Comparison of ENCODE assay signal across 13 cellular contexts in the genomic region with DNA sequence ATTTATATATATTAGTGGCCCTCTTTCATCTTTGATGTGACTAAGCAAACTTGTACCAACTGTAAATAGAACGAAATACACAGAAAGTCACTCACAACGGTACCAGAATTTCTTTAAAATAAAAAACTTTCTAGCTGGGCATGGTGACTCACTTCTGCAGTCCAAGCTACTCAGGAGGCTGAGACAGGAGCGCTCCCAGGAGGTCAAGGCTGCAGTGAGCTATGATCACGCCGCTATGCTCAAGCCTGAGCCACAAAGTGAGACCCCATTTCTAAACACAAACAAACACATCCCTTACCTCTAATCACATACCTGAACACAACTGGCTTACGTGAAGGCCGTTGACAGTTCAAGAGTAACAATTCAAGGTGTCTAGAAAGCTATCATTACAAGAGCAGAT. TPM values are rescaled to one million over a fixed set of nuclear protein-coding genes. Genes with fewer than 3 reads are reported as not detected.
A peak's percentile ranks its signal among the peaks of the same experiment; 100 is the strongest.
DNase-seq lines count a peak whose midpoint lies in the region; ATAC-seq, FAIRE-seq and TF ChIP-seq lines count a peak whose summit lies in the region.
"Had no signal": no experiment of that assay in that cellular context is flagged by ENCODE, and none has a peak within 500 bp of the region (broad histone marks: within the 10 kb centered on the region; RNA-seq: fewer than 3 reads in every experiment).

No MANE protein-coding gene starts in this region.

- H2AFZ ChIP-seq in astrocyte (ENCODE audit: low read depth, low read length), result no peak overlapping the region

- peaks cover 0 to 2% (median 0%) of the 10 kb centered on the region in 3 donors for H3K27me3 Mint-ChIP-seq in CD14-positive monocyte (ENCODE audit: low read depth in 3 of 3)
- no peaks in the 10 kb centered on the region for H3K27me3 Mint-ChIP-seq in astrocyte (ENCODE audit: low read depth, unreplicated experiment)
- H3K27me3 Mint-ChIP-seq in neural crest cell (ENCODE audit: low read depth), result no peaks in the 10 kb centered on the region
- H3K27me3 Mint-ChIP-seq: progenitor cell of endocrine pancreas had no signal

- DNase-seq in CD14-positive monocyte (ENCODE audit: low spot score), result no peak
- peak; percentile 32 for DNase-seq in NB4 (ENCODE audit: low read depth)
- peak; percentile 41 for DNase-seq in astrocyte (ENCODE audit: low read depth)
- no peak for DNase-seq in neural crest cell (ENCODE audit: low read depth, low spot score)
- no peak for DNase-seq in stimulated activated CD4-positive, alpha-beta T cell treated with anti-CD3 and anti-CD28 coated beads, Interleukin-12 subunit alpha, Interleukin-12 subunit beta, amount 100 ng/mL, for 4 hours
- DNase-seq in NCI-H1105 (lab: John Stamatoyannopoulos, UW), result no peak
- DNase-seq: colonic mucosa, NCI-H187 treated with DMSO at 0.1 percent for 48 hours had no signal

- H3K36me3 Mint-ChIP-seq in CD14-positive monocyte (peaks cover 0 to 2% of the 10 kb centered on the region in 2 donors), astrocyte (ENCODE audit: low read depth, unreplicated experiment) (peaks cover 7% of the 10 kb centered on the region), neural crest cell (ENCODE audit: low read depth) (no peaks in the 10 kb centered on the region)

- H3K4me1 Mint-ChIP-seq in CD14-positive monocyte, result peaks cover 53% of the 10 kb centered on the region
- H3K4me1 Mint-ChIP-seq in astrocyte (ENCODE audit: low read depth, unreplicated experiment), result peaks cover 4% of the 10 kb centered on the region
- peaks cover 31% of the 10 kb centered on the region for H3K4me1 Mint-ChIP-seq in neural crest cell

- H3K4me3 ChIP-seq in NB4 (ENCODE audit: low read depth, low read length) (no peak overlapping the region), astrocyte (ENCODE audit: insufficient read depth, low read depth, low read length) (no peak overlapping the region)
- H3K4me3 ChIP-seq: colonic mucosa had no signal

- TF ChIP-seq POLR2A in NB4 (IDR thresholded peaks at IDR 0.05; ENCODE audit: extremely low read depth, insufficient read length), result no peak

- no peak for ATAC-seq in HG02885 (IDR thresholded peaks at IDR 0.05; ENCODE audit: poor library complexity, unreplicated experiment)
- no peak for ATAC-seq in GM19324 (IDR thresholded peaks at IDR 0.05; ENCODE audit: low FRiP score, unreplicated experiment)
- ATAC-seq: left lobe of liver had no signal

- peaks cover 0 to 3% (median 0%) of the 10 kb centered on the region in 7 donors for H3K9me3 Mint-ChIP-seq in CD14-positive monocyte
- H3K9me3 Mint-ChIP-seq in astrocyte (ENCODE audit: unreplicated experiment), result peaks cover 4% of the 10 kb centered on the region
- no peaks in the 10 kb centered on the region for H3K9me3 Mint-ChIP-seq in neural crest cell

- H3K27ac ChIP-seq in astrocyte (ENCODE audit: low read depth, low read length), result peak overlapping the region; percentile 17
- H3K27ac ChIP-seq: C4-2B had no signal

- no peak for FAIRE-seq in astrocyte (lab: Jason Lieb, UNC)

- no peaks in the 10 kb centered on the region for H3K9me3 ChIP-seq in astrocyte (ENCODE audit: insufficient read depth, low read depth, low read length)
- H3K9me3 ChIP-seq: colonic mucosa had no signal

- H3K27ac Mint-ChIP-seq in CD14-positive monocyte, result peak overlapping the region in 4 of 7 donors; percentile 48 to 95 (median 67)
- H3K27ac Mint-ChIP-seq in astrocyte (ENCODE audit: unreplicated experiment), result no peak overlapping the region
- H3K27ac Mint-ChIP-seq in neural crest cell (ENCODE audit: unreplicated experiment), result peak overlapping the region; percentile 52
- H3K27ac Mint-ChIP-seq: progenitor cell of endocrine pancreas had no signal

- peak overlapping the region; percentile 41 for H3K4me2 ChIP-seq in astrocyte (ENCODE audit: low read length)

- no peaks in the 10 kb centered on the region for H3K36me3 ChIP-seq in astrocyte (ENCODE audit: insufficient read depth, low read length)
- H3K36me3 ChIP-seq: colonic mucosa had no signal

- peaks cover 89% of the 10 kb centered on the region for H3K79me2 ChIP-seq in astrocyte (ENCODE audit: insufficient read depth, low read length)

- peaks cover 12% of the 10 kb centered on the region for H3K4me1 ChIP-seq in astrocyte (ENCODE audit: insufficient read depth, low read length)
- H3K4me1 ChIP-seq: colonic mucosa had no signal

- intact Hi-C loops in CD14-positive monocyte (cut with micrococcal nuclease), result loop anchor here (5.0 kb wide), 1 partner anchor 41 kb away; the partner anchor contains the start of gene STAT5A (in 2 of the 2)

- peaks cover 23% of the 10 kb centered on the region for H4K20me1 ChIP-seq in astrocyte (ENCODE audit: insufficient read depth, low read length)

- TF ChIP-seq CTCF in CD14-positive monocyte (IDR thresholded peaks at IDR 0.05) (no peak), NB4 (IDR thresholded peaks at IDR 0.05; ENCODE audit: low read depth, low read length) (no peak), astrocyte (IDR thresholded peaks at IDR 0.05; ENCODE audit: insufficient read depth, low read depth, low read length) (no peak), neural crest cell (conservative IDR thresholded peaks at IDR 0.05) (no peak)

- no peaks in the 10 kb centered on the region for H3K27me3 ChIP-seq in astrocyte (ENCODE audit: insufficient read depth, low read length)
- H3K27me3 ChIP-seq: colonic mucosa had no signal

- H3K9ac ChIP-seq in astrocyte (ENCODE audit: low read length), result peak overlapping the region; percentile 18

- H3K4me3 Mint-ChIP-seq in CD14-positive monocyte (no peak overlapping the region), astrocyte (ENCODE audit: unreplicated experiment) (no peak overlapping the region), neural crest cell (no peak overlapping the region)

RNA-seq across cellular contexts. Expression of gene STAT5B, which starts 29.7 kb away (rescaled TPM):
- polyA plus RNA-seq in CD14-positive monocyte, result 10 to 100 TPM; 28.5 to 47.9 TPM
- 23.1 and 23.7 TPM in 2 replicates for total RNA-seq in astrocyte
- total RNA-seq in neural crest cell, result 48.3 and 49.2 TPM in 2 replicates

RNA-seq across cellular contexts. Expression of gene STAT5A, which starts 41.8 kb away (rescaled TPM):
- 10 to 100 TPM; 30.5 to 49.8 TPM for polyA plus RNA-seq in CD14-positive monocyte
- total RNA-seq in astrocyte (0.77 and 1.9 TPM in 2 replicates), neural crest cell (2.6 and 2.9 TPM in 2 replicates)

RNA-seq across cellular contexts. Expression of gene GHDC, which starts 52.2 kb away (rescaled TPM):
- 10 to 100 TPM; 20.0 to 20.6 TPM for polyA plus RNA-seq in CD14-positive monocyte
- 0.26 and 0.64 TPM in 2 replicates for total RNA-seq in astrocyte
- 8.4 and 8.8 TPM in 2 replicates for total RNA-seq in neural crest cell

Comparison
In these comparisons a context has a peak if more than half of its experiments do, and no peak if none do; other contexts are left out.
1. DNase-seq: peak in NB4 (single experiment) and astrocyte (single experiment); none in CD14-positive monocyte (single experiment), neural crest cell (single experiment), stimulated activated CD4-positive, alpha-beta T cell treated with anti-CD3 and anti-CD28 coated beads, Interleukin-12 subunit alpha, Interleukin-12 subunit beta, amount 100 ng/mL, for 4 hours (single experiment) and NCI-H1105 (single experiment).